ENCODE assay signal across 17 cellular contexts in genomic region chr12:46364300-46364696, GRCh38. TPM values are rescaled to one million over a fixed set of nuclear protein-coding genes. Genes with fewer than 3 reads are reported as not detected.
DNase-seq lines count a peak whose midpoint lies in the region; ATAC-seq and TF ChIP-seq lines count a peak whose summit lies in the region.
"Had no signal": no experiment of that assay in that cellular context is flagged by ENCODE, and none has a peak within 500 bp of the region (broad histone marks: within the 10 kb centered on the region; RNA-seq: fewer than 3 reads in every experiment).

No MANE protein-coding gene starts in this region.

- H3K27ac ChIP-seq in ACC112 (ENCODE audit: low read depth, low read length) = peak overlapping the region; percentile 85
- H3K27ac ChIP-seq in mammary epithelial cell (ENCODE audit: insufficient read depth, low read depth, low read length) = peak overlapping the region; percentile 46
- peak overlapping the region; percentile 38 for H3K27ac ChIP-seq in naive thymus-derived CD4-positive, alpha-beta T cell (ENCODE audit: low read depth, low read length)
- H3K27ac ChIP-seq: BLaER1 treated with 17β-estradiol and CSF1 and Interleukin-3, amounts not matched to agents 10 nM and 100 nM; vagina had no signal

- peaks cover 57% of the 10 kb centered on the region for H4K20me1 ChIP-seq in mammary epithelial cell (ENCODE audit: insufficient read depth, low read length)

- DNase-seq in HCEC 1CT = peak; percentile 1
- DNase-seq in mammary epithelial cell = no peak
- DNase-seq in naive thymus-derived CD4-positive, alpha-beta T cell = no peak
- no peak for DNase-seq in activated CD4-positive, alpha-beta T cell treated with anti-CD3 and anti-CD28 coated beads for 36 hours
- no peak for DNase-seq in DMS79 (lab: John Stamatoyannopoulos, UW)
- DNase-seq in medulla oblongata (ENCODE audit: extremely low spot score) = no peak
- no peak for DNase-seq in midbrain (lab: John Stamatoyannopoulos, UW)
- DNase-seq: activated CD4-positive, alpha-beta T cell treated with anti-CD3 and anti-CD28 coated beads for 4 hours; activated T-cell treated with anti-CD3 and anti-CD28 coated beads for 4 hours; adrenal gland; cortex of kidney; DMS79 treated with DMSO at 0.1 percent for 48 hours; MV-4-11 had no signal

- H3K27me3 Mint-ChIP-seq in naive thymus-derived CD4-positive, alpha-beta T cell = no peaks in the 10 kb centered on the region
- H3K27me3 Mint-ChIP-seq in activated CD4-positive, alpha-beta T cell treated with anti-CD3 and anti-CD28 coated beads for 36 hours = no peaks in the 10 kb centered on the region

- no peaks in the 10 kb centered on the region for H3K9me3 ChIP-seq in mammary epithelial cell (replicated peaks; ENCODE audit: insufficient read depth, low read length)
- H3K9me3 ChIP-seq in naive thymus-derived CD4-positive, alpha-beta T cell (ENCODE audit: control insufficient read depth in 2 of 3, low read length in 3 of 3) = no peaks in the 10 kb centered on the region
- H3K9me3 ChIP-seq: adrenal gland; BLaER1 treated with 17β-estradiol and CSF1 and Interleukin-3, amounts not matched to agents 10 nM and 100 nM; vagina had no signal

- peak overlapping the region; percentile 39 for H3K4me2 ChIP-seq in mammary epithelial cell (ENCODE audit: insufficient read depth, low read depth, low read length)

- intact Hi-C loops in mammary epithelial cell (cut with micrococcal nuclease) = no loop called here
- intact Hi-C loops in naive thymus-derived CD4-positive, alpha-beta T cell (cut with micrococcal nuclease) = no loop called here
- intact Hi-C loops in activated CD4-positive, alpha-beta T cell treated with anti-CD3 and anti-CD28 coated beads for 36 hours (cut with DNase I, micrococcal nuclease) = no loop called here

- H3K36me3 ChIP-seq in ACC112 (ENCODE audit: insufficient read depth, low read length) (peaks cover 99% of the 10 kb centered on the region), mammary epithelial cell (ENCODE audit: insufficient read depth, low read length) (peaks cover 93% of the 10 kb centered on the region)
- H3K36me3 ChIP-seq in naive thymus-derived CD4-positive, alpha-beta T cell (ENCODE audit: control insufficient read depth in 2 of 3, insufficient read depth in 3 of 3, low read length in 3 of 3) = peaks cover 45 to 92% (median 72%) of the 10 kb centered on the region in 3 experiments

- in situ Hi-C loops in mammary epithelial cell (cut with MboI; ENCODE audit: low sequenced_read_pairs in 2 of 2) = no loop called here

- no peaks in the 10 kb centered on the region for H3K9me3 Mint-ChIP-seq in naive thymus-derived CD4-positive, alpha-beta T cell
- H3K9me3 Mint-ChIP-seq in activated CD4-positive, alpha-beta T cell treated with anti-CD3 and anti-CD28 coated beads for 36 hours (ENCODE audit: low read depth) = no peaks in the 10 kb centered on the region

- H3K27ac Mint-ChIP-seq in naive thymus-derived CD4-positive, alpha-beta T cell = peak overlapping the region in 4 of 9 donors; percentile 12 to 52 (median 40)
- no peak overlapping the region for H3K27ac Mint-ChIP-seq in activated CD4-positive, alpha-beta T cell treated with anti-CD3 and anti-CD28 coated beads for 36 hours

- dilution Hi-C loops in mammary epithelial cell (cut with HindIII; ENCODE audit: low sequenced_read_pairs) = loop anchor here (25.0 kb wide), 1 partner anchor 648 kb away; no protein-coding TSS in a partner anchor

- peaks cover 28 to 77% (median 60%) of the 10 kb centered on the region in 5 donors for H3K36me3 Mint-ChIP-seq in naive thymus-derived CD4-positive, alpha-beta T cell
- H3K36me3 Mint-ChIP-seq in activated CD4-positive, alpha-beta T cell treated with anti-CD3 and anti-CD28 coated beads for 36 hours (ENCODE audit: low read depth) = peaks cover 86% of the 10 kb centered on the region

- peak overlapping the region; percentile 99 for H3K4me3 ChIP-seq in ACC112 (ENCODE audit: low read depth, low read length)
- no peak overlapping the region for H3K4me3 ChIP-seq in mammary epithelial cell (replicated peaks in 1 of 3; ENCODE audit: insufficient read depth in 1 of 3, low read depth in 2 of 3, low read length in 3 of 3)
- H3K4me3 ChIP-seq in naive thymus-derived CD4-positive, alpha-beta T cell (ENCODE audit: low read length) = no peak overlapping the region
- H3K4me3 ChIP-seq: BLaER1 treated with 17β-estradiol and CSF1 and Interleukin-3, amounts not matched to agents 10 nM and 100 nM; lung had no signal

- H3K4me3 Mint-ChIP-seq in naive thymus-derived CD4-positive, alpha-beta T cell = peak overlapping the region in 2 of 10 donors; percentile 11 to 35
- H3K4me3 Mint-ChIP-seq in activated CD4-positive, alpha-beta T cell treated with anti-CD3 and anti-CD28 coated beads for 36 hours = no peak overlapping the region

- H3K79me2 ChIP-seq in ACC112 (ENCODE audit: control insufficient read depth, insufficient read depth, low read length, unreplicated experiment) (peaks cover 55% of the 10 kb centered on the region), mammary epithelial cell (ENCODE audit: insufficient read depth, low read length) (peaks cover 87% of the 10 kb centered on the region)

- H3K4me1 ChIP-seq in ACC112 (ENCODE audit: control insufficient read depth, insufficient read depth, low read length, unreplicated experiment) (peaks cover 66% of the 10 kb centered on the region), mammary epithelial cell (ENCODE audit: insufficient read depth, low read length) (peaks cover 51% of the 10 kb centered on the region)
- H3K4me1 ChIP-seq in naive thymus-derived CD4-positive, alpha-beta T cell (ENCODE audit: control insufficient read depth in 2 of 2, insufficient read depth in 2 of 2, low read length in 2 of 2) = peaks cover 24 to 43% of the 10 kb centered on the region in 2 donors

- peak overlapping the region; percentile 12 for H3K9ac ChIP-seq in mammary epithelial cell (ENCODE audit: insufficient read depth, low read length)

- whole genome bisulfite sequencing in mammary epithelial cell (ENCODE audit: low coverage, missing lambda C conversion rate) = 83% methylated on average over 3 of the region's 3 CpGs

- no TSS peak for BruUV-seq in mammary epithelial cell (replicated peaks; lab: Mats Ljungman, UMichigan)

- CTCF ChIA-PET in mammary epithelial cell (lab: Charles Lee; ENCODE audit: low non-redundant PET) = interaction anchor here (0.6 kb wide), 1 partner anchor 657 kb away, joined by 3 read pairs; no protein-coding TSS in a partner anchor
- CTCF ChIA-PET in naive thymus-derived CD4-positive, alpha-beta T cell (lab: Charles Lee) = no interaction called here
- CTCF ChIA-PET in activated CD4-positive, alpha-beta T cell treated with anti-CD3 and anti-CD28 coated beads for 36 hours (lab: Charles Lee) = interaction anchor here (0.6 to 2.0 kb wide), 4 partner anchors 10 to 351 kb away, joined by 3 to 5 read pairs (median 4); no protein-coding TSS in a partner anchor

- TF ChIP-seq CTCF in mammary epithelial cell (conservative IDR thresholded peaks at IDR 0.05 in 1 of 2, IDR thresholded peaks at IDR 0.05 in 1 of 2; ENCODE audit: extremely low read depth in 1 of 2, insufficient read depth in 1 of 2, low read depth in 1 of 2, low read length in 2 of 2) = no peak

- H3K4me1 Mint-ChIP-seq in naive thymus-derived CD4-positive, alpha-beta T cell = peaks cover 49 to 91% (median 81%) of the 10 kb centered on the region in 7 donors
- peaks cover 71% of the 10 kb centered on the region for H3K4me1 Mint-ChIP-seq in activated CD4-positive, alpha-beta T cell treated with anti-CD3 and anti-CD28 coated beads for 36 hours

- ATAC-seq in naive thymus-derived CD4-positive, alpha-beta T cell = no peak
- ATAC-seq in activated CD4-positive, alpha-beta T cell treated with anti-CD3 and anti-CD28 coated beads for 36 hours = no peak

- H2AFZ ChIP-seq in ACC112 (ENCODE audit: low read length, unreplicated experiment) (no peak overlapping the region), mammary epithelial cell (ENCODE audit: low read depth, low read length) (no peak overlapping the region)

- POLR2A ChIA-PET in naive thymus-derived CD4-positive, alpha-beta T cell (lab: Charles Lee) = interaction anchor here (0.6 to 3.3 kb wide), 5 partner anchors 8 to 147 kb away, joined by 3 to 28 read pairs (median 4); partner anchors contain the start of gene SLC38A2
- POLR2A ChIA-PET in activated CD4-positive, alpha-beta T cell treated with anti-CD3 and anti-CD28 coated beads for 36 hours (lab: Charles Lee) = interaction anchor here (0.6 to 1.1 kb wide), 2 partner anchors 20 to 95 kb away, joined by 3 read pairs; no protein-coding TSS in a partner anchor

- H3K27me3 ChIP-seq in ACC112 (ENCODE audit: insufficient read depth, low read length) = no peaks in the 10 kb centered on the region
- no peaks in the 10 kb centered on the region for H3K27me3 ChIP-seq in mammary epithelial cell (ENCODE audit: insufficient read depth, low read length)
- no peaks in the 10 kb centered on the region for H3K27me3 ChIP-seq in naive thymus-derived CD4-positive, alpha-beta T cell (ENCODE audit: control insufficient read depth in 2 of 2, insufficient read depth in 2 of 2, low read length in 2 of 2)
- H3K27me3 ChIP-seq: adrenal gland; BLaER1 treated with 17β-estradiol and CSF1 and Interleukin-3, amounts not matched to agents 10 nM and 100 nM; vagina had no signal

RNA-seq across cellular contexts. Expression of gene SLC38A2, which starts 8.3 kb away (rescaled TPM):
- total RNA-seq in mammary epithelial cell = 100 to 1,000 TPM; 774 to 995 TPM
- 153 TPM for polyA plus RNA-seq in mammary epithelial cell
- 348 TPM for polyA minus RNA-seq in mammary epithelial cell
- 100 to 1,000 TPM; 157 to 269 (median 175) TPM for total RNA-seq in naive thymus-derived CD4-positive, alpha-beta T cell
- 100 to 1,000 TPM in 1 of 2 donors, 10 to 100 TPM in 1; 61.5 to 122 TPM for polyA plus RNA-seq in naive thymus-derived CD4-positive, alpha-beta T cell
- total RNA-seq in activated CD4-positive, alpha-beta T cell treated with anti-CD3 and anti-CD28 coated beads for 36 hours = 100 to 1,000 TPM; 211 to 296 TPM
